17 cellular contexts compared by ENCODE assay signal in genomic region chr3:138404121-138404520, GRCh38. TPM values are rescaled to one million over a fixed set of nuclear protein-coding genes. Genes with fewer than 3 reads are reported as not detected.
DNase-seq lines count a peak whose midpoint lies in the region; ATAC-seq and TF ChIP-seq lines count a peak whose summit lies in the region.
"Had no signal": no experiment of that assay in that cellular context is flagged by ENCODE, and none has a peak within 500 bp of the region (broad histone marks: within the 10 kb centered on the region; RNA-seq: fewer than 3 reads in every experiment).

No MANE protein-coding gene starts in this region.

- H3K9me3 Mint-ChIP-seq in stimulated activated memory B cell treated with anti-CD40 and anti-IgM and Interleukin-4, amounts not matched to agents 10 μg/mL and 1 μg/mL and 100 μg/mL, for 72 hours: no peaks in the 10 kb centered on the region
- H3K9me3 Mint-ChIP-seq in T-cell: no peaks in the 10 kb centered on the region

- no peaks in the 10 kb centered on the region for H3K9me3 ChIP-seq in Karpas-422 (ENCODE audit: low read length)
- H3K9me3 ChIP-seq in gastroesophageal sphincter: no peaks in the 10 kb centered on the region
- no peaks in the 10 kb centered on the region for H3K9me3 ChIP-seq in effector memory CD4-positive, alpha-beta T cell (ENCODE audit: control insufficient read depth, low read length)

- H3K4me1 Mint-ChIP-seq in stimulated activated memory B cell treated with anti-CD40 and anti-IgM and Interleukin-4, amounts not matched to agents 10 μg/mL and 1 μg/mL and 100 μg/mL, for 72 hours: no peaks in the 10 kb centered on the region
- H3K4me1 Mint-ChIP-seq in T-cell: no peaks in the 10 kb centered on the region
- H3K4me1 Mint-ChIP-seq: CD4-positive, alpha-beta memory T cell had no signal

- H3K4me1 ChIP-seq in Karpas-422 (ENCODE audit: low read length): no peaks in the 10 kb centered on the region
- no peaks in the 10 kb centered on the region for H3K4me1 ChIP-seq in gastroesophageal sphincter
- H3K4me1 ChIP-seq in effector memory CD4-positive, alpha-beta T cell (ENCODE audit: control insufficient read depth, insufficient read depth, low read length, poor library complexity, severe bottlenecking): no peaks in the 10 kb centered on the region

- no peak overlapping the region for H3K4me3 Mint-ChIP-seq in stimulated activated memory B cell treated with anti-CD40 and anti-IgM and Interleukin-4, amounts not matched to agents 10 μg/mL and 1 μg/mL and 100 μg/mL, for 72 hours
- no peak overlapping the region for H3K4me3 Mint-ChIP-seq in T-cell
- H3K4me3 Mint-ChIP-seq: CD4-positive, alpha-beta memory T cell had no signal

- no peaks in the 10 kb centered on the region for H3K79me2 ChIP-seq in Karpas-422 (ENCODE audit: low read length)

- no peak overlapping the region for H3K4me3 ChIP-seq in Karpas-422 (ENCODE audit: low read length)
- H3K4me3 ChIP-seq in coronary artery: no peak overlapping the region
- H3K4me3 ChIP-seq in gastroesophageal sphincter: no peak overlapping the region
- H3K4me3 ChIP-seq in effector memory CD4-positive, alpha-beta T cell (ENCODE audit: insufficient read depth, low read depth, low read length, poor library complexity, severe bottlenecking): no peak overlapping the region
- H3K4me3 ChIP-seq: GM12878, GM23248 had no signal

- DNase-seq in Karpas-422 (peak; percentile 11), coronary artery (ENCODE audit: low spot score) (peak; percentile 60), T-helper 9 cell (no peak), T-cell (no peak)
- DNase-seq in effector memory CD4-positive, alpha-beta T cell: no peak
- DNase-seq: C1 segment of cervical spinal cord; Calu3; CD4-positive, alpha-beta memory T cell; COR-L47; DMS153; DND-41; GM23248; H7; HCEC 1CT had no signal

- peak; percentile 27 for ATAC-seq in gastroesophageal sphincter
- peak; percentile 17 for ATAC-seq in stimulated activated memory B cell treated with anti-CD40 and anti-IgM and Interleukin-4, amounts not matched to agents 10 μg/mL and 1 μg/mL and 100 μg/mL, for 72 hours
- ATAC-seq in T-cell (replicated peaks in 1 of 4): no peak
- ATAC-seq: GM12878 had no signal

- WGBS in gastroesophageal sphincter (ENCODE audit: low coverage in 1 of 2), 2 donors: 94% methylated on average over 6 of the region's 6 CpGs; no CpG with 5 or more reads in 1 of the 2 donors

- H2AFZ ChIP-seq in Karpas-422 (ENCODE audit: low read length): no peak overlapping the region
- H2AFZ ChIP-seq: GM23248 had no signal

- H3K27ac ChIP-seq in Karpas-422 (ENCODE audit: low read length) (no peak overlapping the region), coronary artery (no peak overlapping the region), gastroesophageal sphincter (no peak overlapping the region)
- H3K27ac ChIP-seq in effector memory CD4-positive, alpha-beta T cell (ENCODE audit: insufficient read depth, low read length, poor library complexity, severe bottlenecking): no peak overlapping the region
- H3K27ac ChIP-seq: GM23248 had no signal

- H4K20me1 ChIP-seq in Karpas-422 (ENCODE audit: insufficient read depth, low read depth, low read length): no peaks in the 10 kb centered on the region

- POLR2A ChIA-PET in T-cell (lab: Charles Lee): interaction anchor here in 1 of 2 donors (0.6 kb wide), 1 partner anchor 229 kb away, joined by 3 read pairs; the partner anchor contains the start of gene DBR1

- H3K27me3 Mint-ChIP-seq in stimulated activated memory B cell treated with anti-CD40 and anti-IgM and Interleukin-4, amounts not matched to agents 10 μg/mL and 1 μg/mL and 100 μg/mL, for 72 hours: peaks cover 62% of the 10 kb centered on the region
- H3K27me3 Mint-ChIP-seq in T-cell: peaks cover 12 to 20% of the 10 kb centered on the region in 2 donors

- H3K4me2 ChIP-seq in Karpas-422 (ENCODE audit: low read depth, low read length, poor library complexity, severe bottlenecking): no peak overlapping the region

- H3K36me3 Mint-ChIP-seq in stimulated activated memory B cell treated with anti-CD40 and anti-IgM and Interleukin-4, amounts not matched to agents 10 μg/mL and 1 μg/mL and 100 μg/mL, for 72 hours: no peaks in the 10 kb centered on the region
- no peaks in the 10 kb centered on the region for H3K36me3 Mint-ChIP-seq in T-cell
- H3K36me3 Mint-ChIP-seq: CD4-positive, alpha-beta memory T cell had no signal

- H3K27me3 ChIP-seq in Karpas-422 (ENCODE audit: low read length) (no peaks in the 10 kb centered on the region), gastroesophageal sphincter (no peaks in the 10 kb centered on the region)
- no peaks in the 10 kb centered on the region for H3K27me3 ChIP-seq in effector memory CD4-positive, alpha-beta T cell (replicated peaks; ENCODE audit: control insufficient read depth, insufficient read depth, low read length, poor library complexity, severe bottlenecking)

- CTCF ChIA-PET in T-cell (lab: Charles Lee): interaction anchor here in 1 of 2 donors (0.8 kb wide), 1 partner anchor 14 kb away, joined by 4 read pairs; no protein-coding TSS in a partner anchor

- H3K9ac ChIP-seq in Karpas-422 (ENCODE audit: low read length): no peak overlapping the region
- H3K9ac ChIP-seq: GM23248 had no signal

- no peak overlapping the region for H3K27ac Mint-ChIP-seq in stimulated activated memory B cell treated with anti-CD40 and anti-IgM and Interleukin-4, amounts not matched to agents 10 μg/mL and 1 μg/mL and 100 μg/mL, for 72 hours
- H3K27ac Mint-ChIP-seq in T-cell: no peak overlapping the region
- H3K27ac Mint-ChIP-seq: CD4-positive, alpha-beta memory T cell had no signal

- H3K36me3 ChIP-seq in Karpas-422 (ENCODE audit: insufficient read depth, low read length) (no peaks in the 10 kb centered on the region), gastroesophageal sphincter (peaks cover 0 to 69% of the 10 kb centered on the region in 2 donors)
- H3K36me3 ChIP-seq in effector memory CD4-positive, alpha-beta T cell (ENCODE audit: control insufficient read depth, insufficient read depth, low read length): no peaks in the 10 kb centered on the region

- H3K9me2 ChIP-seq in Karpas-422 (replicated peaks; ENCODE audit: insufficient read depth, low read length): no peaks in the 10 kb centered on the region

- no peak for TF ChIP-seq EP300 in gastroesophageal sphincter (IDR thresholded peaks at IDR 0.05)

- no peak for TF ChIP-seq POLR2A in gastroesophageal sphincter (IDR thresholded peaks at IDR 0.05)

- TF ChIP-seq CTCF in coronary artery (IDR thresholded peaks at IDR 0.05): no peak
- no peak for TF ChIP-seq CTCF in gastroesophageal sphincter (IDR thresholded peaks at IDR 0.05)

RNA-seq across cellular contexts. Expression of gene ESYT3, which starts 30.3 kb away (rescaled TPM):
- not detected in 2 replicates for total RNA-seq in Karpas-422 (2014; rRNA removed; shearing (Covaris generic); ENCODE audit: low replicate concordance)
- total RNA-seq in gastroesophageal sphincter: 1 to 10 TPM in 3 of 4 donors, under 1 TPM in 1; 0.93 to 1.9 (median 1.4) TPM
- under 1 TPM in 2 of 5 donors, not detected in 3; 0.10 to 0.20 TPM for total RNA-seq in T-cell
- total RNA-seq: GM12878 had no signal

RNA-seq across cellular contexts. Expression of gene MRAS, which starts 55.7 kb away (rescaled TPM):
- not detected in 2 replicates for total RNA-seq in Karpas-422 (2014; rRNA removed; shearing (Covaris generic); ENCODE audit: low replicate concordance)
- 10 to 100 TPM; 31.8 to 58.1 (median 51.8) TPM for total RNA-seq in gastroesophageal sphincter
- under 1 TPM in 4 of 5 donors, not detected in 1; 0.28 to 0.49 (median 0.42) TPM for total RNA-seq in T-cell

Comparison
In these comparisons a context has a peak if more than half of its experiments do, and no peak if none do; other contexts are left out.
1. DNase-seq: peak in Karpas-422 (single experiment) and coronary artery (single experiment); none in T-helper 9 cell (single experiment), T-cell (0 of 34) and effector memory CD4-positive, alpha-beta T cell (0 of 3).
2. ATAC-seq: peak in gastroesophageal sphincter (single experiment) and stimulated activated memory B cell treated with anti-CD40 and anti-IgM and Interleukin-4, amounts not matched to agents 10 μg/mL and 1 μg/mL and 100 μg/mL, for 72 hours (single experiment); none in T-cell (0 of 4).
3. RNA of gene MRAS, which starts 55.7 kb away (total RNA-seq): 31.8 to 58.1 TPM in gastroesophageal sphincter; 0.28 to 0.49 TPM in T-cell and not detected in Karpas-422; every median in the first group is over 10 times any median in the second.